ENCODE assay signal across 17 cellular contexts in the genomic region with DNA sequence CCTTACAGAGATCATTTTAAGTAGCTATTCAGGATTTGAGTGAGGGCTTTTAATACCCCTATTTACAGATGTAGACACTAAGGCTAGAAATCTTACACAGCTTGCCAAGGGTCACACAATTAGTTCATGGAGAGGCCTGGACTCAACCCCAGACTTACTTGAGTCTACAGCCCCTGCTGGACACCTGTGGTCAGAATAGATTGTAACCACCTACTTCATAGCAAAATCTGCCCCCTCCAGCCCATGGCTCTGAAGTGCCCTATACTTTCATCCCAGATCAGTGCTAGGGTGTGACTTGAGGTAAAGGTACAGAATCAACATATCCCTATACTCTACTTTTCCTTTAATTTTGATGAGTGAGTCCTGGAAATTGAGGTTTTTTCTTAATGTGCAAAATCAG.
DNase-seq lines count a peak whose midpoint lies in the region; ATAC-seq, FAIRE-seq and TF ChIP-seq lines count a peak whose summit lies in the region.
"Had no signal": no experiment of that assay in that cellular context is flagged by ENCODE, and none has a peak within 500 bp of the region (broad histone marks: within the 10 kb centered on the region; RNA-seq: fewer than 3 reads in every experiment).

No MANE protein-coding gene starts in this region.

- no TSS peak for BruUV-seq in K562 (replicated peaks; lab: Mats Ljungman, UMichigan)

- in situ Hi-C loops in K562 (cut with MboI): no loop called here

- no peaks in the 10 kb centered on the region for H3K79me2 ChIP-seq in K562 (ENCODE audit: control insufficient read depth, insufficient read depth, low read length)

- no peak overlapping the region for H2BK12ac ChIP-seq in mesenchymal stem cell (ENCODE audit: low read length in 2 of 2)

- TF ChIP-seq POLR2A in A549 (IDR thresholded peaks at IDR 0.05; ENCODE audit: low read length): no peak
- TF ChIP-seq POLR2A in K562 (conservative IDR thresholded peaks at IDR 0.05): no peak
- no peak for TF ChIP-seq POLR2A in thyroid gland (IDR thresholded peaks at IDR 0.05)

- POLR2A ChIA-PET in A549 (lab: Yijun Ruan, JAX) (no interaction called here), K562 (lab: Yijun Ruan, JAX) (no interaction called here)

- H3K27ac ChIP-seq in A549 (no peak overlapping the region), K562 (ENCODE audit: extremely low read depth, low read depth, low read length) (no peak overlapping the region), thyroid gland (peak overlapping the region in 2 of 3 donors; percentile 8 to 33), coronary artery (no peak overlapping the region), mesenchymal stem cell (ENCODE audit: low read length, poor library complexity, severe bottlenecking) (no peak overlapping the region), small intestine (ENCODE audit: low read depth in 1 of 2, low read length in 1 of 2) (no peak overlapping the region)

- no peak overlapping the region for H4K91ac ChIP-seq in mesenchymal stem cell (ENCODE audit: low read length)

- CTCF ChIA-PET in A549 (lab: Yijun Ruan, JAX) (interaction anchor here (0.9 to 1.4 kb wide), 3 partner anchors 16 to 535 kb away, joined by 3 to 4 read pairs (median 3); no protein-coding TSS in a partner anchor), K562 (lab: Yijun Ruan, JAX; ENCODE audit: low intra/inter-chr PET ratio) (interaction anchor here (0.6 kb wide), 1 partner anchor 84 kb away, joined by 3 read pairs; no protein-coding TSS in a partner anchor)

- no peaks in the 10 kb centered on the region for H3K79me1 ChIP-seq in mesenchymal stem cell (replicated peaks; ENCODE audit: low read length, poor library complexity, severe bottlenecking)

- no peak overlapping the region for H3K14ac ChIP-seq in mesenchymal stem cell (ENCODE audit: low read length in 2 of 2)

- peaks cover 33% of the 10 kb centered on the region; the same call in 2 of the 3 replicates for H3K36me3 ChIP-seq in K562 (ENCODE audit: control insufficient read depth, insufficient read depth, low read length)
- no peaks in the 10 kb centered on the region for H3K36me3 ChIP-seq in thyroid gland
- H3K36me3 ChIP-seq in mesenchymal stem cell (ENCODE audit: control insufficient read depth in 1 of 2, insufficient read depth in 2 of 2, low read depth in 1 of 2, low read length in 2 of 2): no peaks in the 10 kb centered on the region
- H3K36me3 ChIP-seq in small intestine (ENCODE audit: control insufficient read depth in 2 of 2, insufficient read depth in 2 of 2, low read length in 2 of 2): no peaks in the 10 kb centered on the region

- intact Hi-C loops in K562 (cut with micrococcal nuclease) (no loop called here), thyroid gland (cut with DNase I) (no loop called here)

- H3K9ac ChIP-seq in K562 (ENCODE audit: insufficient read depth in 1 of 2, low read depth in 2 of 2, low read length in 2 of 2) (no peak overlapping the region), mesenchymal stem cell (ENCODE audit: low read length) (no peak overlapping the region)

- H3K9me3 ChIP-seq in A549: no peaks in the 10 kb centered on the region
- H3K9me3 ChIP-seq in K562 (replicated peaks; ENCODE audit: control insufficient read depth, insufficient read depth, low read depth, low read length): no peaks in the 10 kb centered on the region
- no peaks in the 10 kb centered on the region for H3K9me3 ChIP-seq in thyroid gland
- no peaks in the 10 kb centered on the region for H3K9me3 ChIP-seq in mesenchymal stem cell (ENCODE audit: control insufficient read depth, low read length)
- H3K9me3 ChIP-seq in small intestine (ENCODE audit: control insufficient read depth, low read depth): no peaks in the 10 kb centered on the region

- no peak overlapping the region for H3K18ac ChIP-seq in mesenchymal stem cell (ENCODE audit: low read depth in 1 of 2, low read length in 2 of 2)

- FAIRE-seq in A549 (lab: Jason Lieb, UNC) (no peak), K562 (lab: Jason Lieb, UNC) (no peak), small intestine (lab: Jason Lieb, UNC) (no peak)
- FAIRE-seq: GM12892 had no signal

- DNase-seq in A549 (ENCODE audit: low read depth in 1 of 2, low spot score in 1 of 2) (no peak), HT-29 (ENCODE audit: low spot score) (peak; percentile 7), K562 (ENCODE audit: extremely low read depth in 1 of 4, low spot score in 3 of 4) (peak in 1 of 4 experiments; percentile 13), thyroid gland (no peak), coronary artery (ENCODE audit: low spot score) (no peak), mesenchymal stem cell (no peak), small intestine (no peak)
- DNase-seq: C1 segment of cervical spinal cord; CD8-positive, alpha-beta T cell; COR-L47; DND-41; GDM1; GOT3; H9; IMR-90; KG1 had no signal

- no peak overlapping the region for H3K4me3 ChIP-seq in A549
- no peak overlapping the region for H3K4me3 ChIP-seq in K562
- H3K4me3 ChIP-seq in thyroid gland (replicated peaks in 1 of 3): no peak overlapping the region
- no peak overlapping the region for H3K4me3 ChIP-seq in coronary artery
- H3K4me3 ChIP-seq in mesenchymal stem cell (ENCODE audit: insufficient read depth in 1 of 2, low read depth in 1 of 2, low read length in 2 of 2): no peak overlapping the region
- no peak overlapping the region for H3K4me3 ChIP-seq in small intestine (ENCODE audit: low read depth in 1 of 2, low read length in 2 of 2)

- H4K8ac ChIP-seq in mesenchymal stem cell (ENCODE audit: low read length): no peak overlapping the region

- no peak overlapping the region for H2BK15ac ChIP-seq in mesenchymal stem cell (ENCODE audit: low read depth, poor library complexity, severe bottlenecking)

- H3K27me3 ChIP-seq in K562 (ENCODE audit: control insufficient read depth in 2 of 2, insufficient read depth in 2 of 2, low read length in 2 of 2) (no peaks in the 10 kb centered on the region), thyroid gland (no peaks in the 10 kb centered on the region), mesenchymal stem cell (ENCODE audit: control insufficient read depth in 1 of 2, insufficient read depth in 1 of 2, low read length in 2 of 2) (no peaks in the 10 kb centered on the region), small intestine (ENCODE audit: control insufficient read depth in 2 of 2, insufficient read depth in 2 of 2, low read length in 2 of 2) (no peaks in the 10 kb centered on the region)

- TF ChIP-seq EP300 in A549 (IDR thresholded peaks at IDR 0.05): no peak
- no peak for TF ChIP-seq EP300 in K562 (IDR thresholded peaks at IDR 0.05; ENCODE audit: low read length)

- H2AK5ac ChIP-seq in mesenchymal stem cell (ENCODE audit: low read length, severe bottlenecking): no peak overlapping the region

- no peak overlapping the region for H2BK120ac ChIP-seq in mesenchymal stem cell (ENCODE audit: low read depth, low read length)

- no peak overlapping the region for H2BK5ac ChIP-seq in mesenchymal stem cell (ENCODE audit: low read depth, low read length, poor library complexity, severe bottlenecking)

- H4K20me1 ChIP-seq in K562 (replicated peaks; ENCODE audit: control insufficient read depth, insufficient read depth, low read length): no peaks in the 10 kb centered on the region

- TF ChIP-seq RAD21 in A549 (conservative IDR thresholded peaks at IDR 0.05 in 1 of 2, IDR thresholded peaks at IDR 0.05 in 1 of 2) (no peak), K562 (CRISPR knock-in tag; conservative IDR thresholded peaks at IDR 0.05 in 1 of 2, IDR thresholded peaks at IDR 0.05 in 1 of 2) (no peak)

- H3K4me2 ChIP-seq in A549 (no peak overlapping the region), K562 (ENCODE audit: insufficient read depth, low read length) (no peak overlapping the region), mesenchymal stem cell (ENCODE audit: low read length, poor library complexity, severe bottlenecking) (no peak overlapping the region)

- no peaks in the 10 kb centered on the region for H3K9me1 ChIP-seq in K562 (ENCODE audit: control insufficient read depth, insufficient read depth, low read length)

- H3K23ac ChIP-seq in mesenchymal stem cell (ENCODE audit: low read length in 2 of 2): no peak overlapping the region

- TF ChIP-seq CTCF in A549 (IDR thresholded peaks at IDR 0.05): no peak
- TF ChIP-seq CTCF in K562 (IDR thresholded peaks at IDR 0.05 in 2 of 3, conservative IDR thresholded peaks at IDR 0.05 in 1 of 3; ENCODE audit: insufficient read depth in 2 of 3, low read depth in 1 of 3, low read length in 3 of 3): peak; percentile 24 to 77 (median 31); a peak in 3 of 6 replicates
- TF ChIP-seq CTCF in thyroid gland (IDR thresholded peaks at IDR 0.05): no peak
- TF ChIP-seq CTCF in coronary artery (IDR thresholded peaks at IDR 0.05): no peak

- ATAC-seq in A549: peak; percentile 70 to 74; a peak in 5 of 6 replicates
- peak; percentile 89 for ATAC-seq in K562
- ATAC-seq: CD8-positive, alpha-beta T cell had no signal

- H3K4me1 ChIP-seq in A549: no peaks in the 10 kb centered on the region
- H3K4me1 ChIP-seq in K562 (replicated peaks in 1 of 2; ENCODE audit: control insufficient read depth in 2 of 2, insufficient read depth in 2 of 2, low read length in 2 of 2): no peaks in the 10 kb centered on the region
- peaks cover 32 to 42% of the 10 kb centered on the region in 2 donors for H3K4me1 ChIP-seq in thyroid gland
- H3K4me1 ChIP-seq in mesenchymal stem cell (ENCODE audit: control insufficient read depth, insufficient read depth, low read depth, low read length): no peaks in the 10 kb centered on the region
- no peaks in the 10 kb centered on the region for H3K4me1 ChIP-seq in small intestine (ENCODE audit: control insufficient read depth in 2 of 2, insufficient read depth in 1 of 2, low read depth in 1 of 2, low read length in 1 of 2)

- H3K4ac ChIP-seq in mesenchymal stem cell (ENCODE audit: low read depth in 1 of 2, low read length in 2 of 2): no peak overlapping the region

- no peak overlapping the region for H2AFZ ChIP-seq in K562 (ENCODE audit: low read depth, low read length)
- H2AFZ ChIP-seq in mesenchymal stem cell (ENCODE audit: low read depth, low read length): no peak overlapping the region

TF ChIP-seq in A549, 52 proteins besides CTCF, POLR2A, EP300 and RAD21 (continues in another document):
- TF ChIP-seq ZC3H11A (IDR thresholded peaks at IDR 0.05): no peak

TF ChIP-seq in K562, 482 proteins besides CTCF, POLR2A, EP300 and RAD21 (continues in another document):
- no peak for TF ChIP-seq GABPA (tag; conservative IDR thresholded peaks at IDR 0.05; ENCODE audit: low read depth)
- no peak for TF ChIP-seq NR3C1 (CRISPR knock-in tag; IDR thresholded peaks at IDR 0.05)
- no peak for TF ChIP-seq HIVEP1 (CRISPR knock-in tag; IDR thresholded peaks at IDR 0.05)
- TF ChIP-seq ZNF431 (CRISPR knock-in tag; IDR thresholded peaks at IDR 0.05): no peak

Comparison
In these comparisons a context has a peak if more than half of its experiments do, and no peak if none do; other contexts are left out.
1. H3K27ac ChIP-seq: peak in thyroid gland (2 of 3); none in A549 (0 of 2), K562 (single experiment), coronary artery (0 of 2), mesenchymal stem cell (single experiment) and small intestine (0 of 2).
2. CTCF ChIP-seq: peak in K562 (3 of 3); none in A549 (single experiment), thyroid gland (0 of 6) and coronary artery (single experiment).
3. Of the 35 proteins assayed by ChIP-seq in both K562 and A549: peak only in K562: CTCF; only in A549: none; in both: none; in neither: 34.